15 cellular contexts compared by ENCODE assay signal in the genomic region with DNA sequence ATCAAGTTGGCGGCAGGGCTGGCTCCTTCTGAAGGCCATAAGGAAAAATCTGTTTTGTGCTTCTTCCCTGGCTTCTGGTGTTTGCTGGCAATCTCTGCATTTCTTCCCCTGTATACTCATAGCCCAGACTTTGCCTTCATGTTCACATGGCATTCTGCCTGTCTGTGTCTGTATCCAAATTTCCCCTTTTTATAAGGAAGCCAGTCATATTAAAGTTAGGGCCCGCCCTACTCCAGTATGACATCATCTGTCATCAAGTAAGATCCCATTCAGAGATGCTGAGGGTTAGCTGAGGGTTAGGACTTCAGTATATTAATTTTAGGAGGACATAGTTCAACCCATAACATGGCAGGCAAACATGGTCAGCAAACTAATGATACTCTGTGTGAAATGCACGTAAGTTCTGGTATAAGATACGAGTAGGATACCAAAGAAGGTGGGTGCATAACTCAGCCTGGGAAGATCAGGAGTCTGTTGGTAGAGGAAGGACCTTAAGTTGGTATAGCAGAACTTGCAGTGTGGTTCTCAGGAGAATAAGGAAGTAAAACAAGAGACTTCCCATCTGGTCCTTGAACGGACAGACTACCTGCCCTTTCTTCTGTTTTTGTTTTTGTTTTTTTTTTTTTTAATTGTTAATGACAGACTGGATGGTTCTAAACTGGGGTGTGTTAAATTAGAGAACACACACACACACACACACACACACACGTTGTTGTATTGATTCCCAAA. TPM values are rescaled to one million over a fixed set of nuclear protein-coding genes. Genes with fewer than 3 reads are reported as not detected.
DNase-seq lines count a peak whose midpoint lies in the region; ATAC-seq, FAIRE-seq and TF ChIP-seq lines count a peak whose summit lies in the region.
"Had no signal": no experiment of that assay in that cellular context is flagged by ENCODE, and none has a peak within 500 bp of the region (broad histone marks: within the 10 kb centered on the region; RNA-seq: fewer than 3 reads in every experiment).

No MANE protein-coding gene starts in this region.

- peak overlapping the region; percentile 53; the same call in 1 of the 2 replicates for H2BK5ac ChIP-seq in H1 (ENCODE audit: low read depth, low read length)

- DNase-seq in GM18507 (ENCODE audit: extremely low spot score, insufficient read length, low read depth) (no peak), KBM-7 (peak; percentile 66), H1 (ENCODE audit: low read depth in 1 of 2, low spot score in 2 of 2) (no peak), pancreas (peak in 1 of 6 donors; percentile 22), glomerular visceral epithelial cell (ENCODE audit: extremely low spot score) (no peak)
- DNase-seq: activated CD4-positive, alpha-beta T cell treated with anti-CD3 and anti-CD28 coated beads for 1 hour; activated CD8-positive, alpha-beta memory T cell treated with anti-CD3 and anti-CD28 coated beads, Interleukin-2, amount 50 U/mL, for 4 hours; activated naive CD4-positive, alpha-beta T cell treated with anti-CD3 and anti-CD28 coated beads, Interleukin-2, amount 10 ng/mL, durations not matched to agents 7 days and 5 days; GM23248; MM.1S; NCI-H748 treated with DMSO at 0.1 percent for 48 hours had no signal

- TF ChIP-seq CTCF in H1 (IDR thresholded peaks at IDR 0.05; ENCODE audit: control extremely low read depth in 1 of 3, insufficient read depth in 1 of 3, low read depth in 1 of 3, low read length in 3 of 3) (no peak), pancreas (IDR thresholded peaks at IDR 0.05) (no peak)

- 0 out of 2 replicates have a peak overlapping the region, but pooled peaks have one; percentile 43 for H2AK5ac ChIP-seq in H1 (ENCODE audit: low read depth, low read length)

- TF ChIP-seq EP300 in H1 (IDR thresholded peaks at IDR 0.05; ENCODE audit: borderline replicate concordance in 1 of 2, low read depth in 2 of 2, low read length in 2 of 2): no peak

- H4K20me1 ChIP-seq in H1 (replicated peaks in 1 of 2; ENCODE audit: control insufficient read depth in 1 of 2, insufficient read depth in 2 of 2, low read length in 2 of 2): peaks cover 0 to 2% of the 10 kb centered on the region in 2 experiments
- H4K20me1 ChIP-seq: BLaER1 had no signal

- no peak overlapping the region for H4K5ac ChIP-seq in H1 (ENCODE audit: insufficient read length, low read depth, low read length)

- ATAC-seq in pancreas: peak in 3 of 4 donors; percentile 47 to 73 (median 58)
- no peak for ATAC-seq in GM19463 (IDR thresholded peaks at IDR 0.05; ENCODE audit: unreplicated experiment)
- ATAC-seq in HG03521 (IDR thresholded peaks at IDR 0.05; ENCODE audit: unreplicated experiment): no peak
- ATAC-seq: body of pancreas had no signal

- H3K79me1 ChIP-seq in H1 (ENCODE audit: low read depth, low read length): no peaks in the 10 kb centered on the region; the same call in 1 of the 2 replicates

- intact Hi-C loops in pancreas (cut with DNase I): no loop called here

- H3K36me3 ChIP-seq in H1 (ENCODE audit: control insufficient read depth in 2 of 4, insufficient read depth in 4 of 4, low read length in 3 of 4) (no peaks in the 10 kb centered on the region), pancreas (no peaks in the 10 kb centered on the region)

- H3K56ac ChIP-seq in H1 (replicated peaks; ENCODE audit: insufficient read length, low read depth, low read length): no peak overlapping the region

- peak overlapping the region; percentile 2; the same call in 1 of the 2 replicates for H2BK15ac ChIP-seq in H1 (ENCODE audit: low read length)

- no peak overlapping the region for H3K4me2 ChIP-seq in H1 (ENCODE audit: insufficient read depth in 1 of 2, low read depth in 2 of 2, low read length in 2 of 2)
- H3K4me2 ChIP-seq: BLaER1 had no signal

- H3K27ac ChIP-seq in H1 (ENCODE audit: low read depth, low read length) (no peak overlapping the region), pancreas (no peak overlapping the region)
- H3K27ac ChIP-seq: BLaER1, body of pancreas, GM23248 had no signal

- H3K18ac ChIP-seq in H1 (ENCODE audit: extremely low read depth, low read length): no peak overlapping the region

- H3K4ac ChIP-seq in H1 (replicated peaks; ENCODE audit: insufficient read length, low read depth, low read length): no peak overlapping the region

- H3K9ac ChIP-seq in H1 (replicated peaks in 1 of 4; ENCODE audit: extremely low read depth in 1 of 4, low read depth in 3 of 4, low read length in 3 of 4): no peak overlapping the region
- H3K9ac ChIP-seq: BLaER1, GM23248 had no signal

- peaks cover 4 to 25% (median 12%) of the 10 kb centered on the region in 4 experiments for H3K4me1 ChIP-seq in H1 (replicated peaks in 1 of 4; ENCODE audit: control insufficient read depth in 3 of 4, insufficient read depth in 4 of 4, low read length in 3 of 4)
- H3K4me1 ChIP-seq in pancreas: peaks cover 7 to 17% (median 14%) of the 10 kb centered on the region in 3 donors
- H3K4me1 ChIP-seq: body of pancreas had no signal

- FAIRE-seq in GM18507 (lab: Jason Lieb, UNC) (peak; percentile 41), H1 (lab: Jason Lieb, UNC) (no peak), pancreas (lab: Jason Lieb, UNC) (no peak)

- no peak overlapping the region for H2BK120ac ChIP-seq in H1 (replicated peaks; ENCODE audit: low read depth, low read length)

- H4K91ac ChIP-seq in H1 (replicated peaks; ENCODE audit: insufficient read length, low read length): no peak overlapping the region

- 85% methylated on average over 6 of the region's 6 CpGs; no CpG with 5 or more reads in 1 of the 2 experiments for WGBS in H1 (ENCODE audit: extremely low coverage in 1 of 2, insufficient coverage in 1 of 2, insufficient read length in 1 of 2, insufficient replicate concordance in 2 of 2, low coverage in 1 of 2, low lambda C conversion rate in 2 of 2, missing lambda C conversion rate in 1 of 2), 2 experiments
- 69 to 73% methylated on average over 6 of the region's 6 CpGs for WGBS in pancreas, 2 donors

- H3K4me3 ChIP-seq in H1 (ENCODE audit: extremely low read depth in 1 of 4, insufficient read depth in 2 of 4, low read depth in 3 of 4, low read length in 4 of 4) (no peak overlapping the region), pancreas (no peak overlapping the region)
- H3K4me3 ChIP-seq: BLaER1, body of pancreas, GM23248 had no signal

- no peak overlapping the region for H3K23ac ChIP-seq in H1 (ENCODE audit: insufficient read length)

- H3K23me2 ChIP-seq in H1 (ENCODE audit: low read depth, low read length): no peaks in the 10 kb centered on the region

- no peak for TF ChIP-seq RAD21 in H1 (IDR thresholded peaks at IDR 0.05 in 1 of 2, conservative IDR thresholded peaks at IDR 0.05 in 1 of 2; ENCODE audit: low read depth in 2 of 2, low read length in 2 of 2)

- H2AFZ ChIP-seq in H1 (ENCODE audit: low read length): no peak overlapping the region
- H2AFZ ChIP-seq: GM23248 had no signal

- no peak for TF ChIP-seq POLR2A in H1 (IDR thresholded peaks at IDR 0.05; ENCODE audit: control extremely low read depth in 1 of 2, low read depth in 2 of 2, low read length in 2 of 2)

- in situ Hi-C loops in KBM-7 (cut with MboI; ENCODE audit: low pct_unique_long_range_greater_than_20kb, low sequenced_read_pairs): no loop called here

- CTCF ChIA-PET in H1 (lab: Charles Lee; ENCODE audit: partially characterized antibody): interaction anchor here (0.5 to 0.9 kb wide), 2 partner anchors 97 to 99 kb away, joined by 3 to 4 read pairs; no protein-coding TSS in a partner anchor

- H3K79me2 ChIP-seq in H1 (ENCODE audit: control insufficient read depth in 1 of 2, insufficient read depth in 2 of 2, low read length in 2 of 2): peaks cover 0 to 41% of the 10 kb centered on the region in 2 experiments; a peak in 2 of 4 replicates

- H4K8ac ChIP-seq in H1 (ENCODE audit: extremely low read depth, insufficient read depth, low read length): no peak overlapping the region

- H3K14ac ChIP-seq in H1 (ENCODE audit: insufficient read length): no peak overlapping the region

- H3K27me3 ChIP-seq in H1 (replicated peaks in 1 of 4; ENCODE audit: control insufficient read depth in 3 of 4, extremely low read depth in 1 of 4, insufficient read depth in 3 of 4, low read length in 3 of 4) (no peaks in the 10 kb centered on the region), pancreas (no peaks in the 10 kb centered on the region)
- H3K27me3 ChIP-seq: BLaER1, body of pancreas had no signal

- H2BK12ac ChIP-seq in H1 (ENCODE audit: low read depth, low read length): peak overlapping the region; percentile 92

- POLR2A ChIA-PET in H1 (lab: Charles Lee; ENCODE audit: partially characterized antibody): no interaction called here

- H3K9me3 ChIP-seq in H1 (ENCODE audit: insufficient read depth in 2 of 2, low read depth in 1 of 2, low read length in 1 of 2): no peaks in the 10 kb centered on the region
- H3K9me3 ChIP-seq in pancreas: no peaks in the 10 kb centered on the region
- H3K9me3 ChIP-seq: BLaER1, body of pancreas had no signal

- no peak overlapping the region for H2BK20ac ChIP-seq in H1 (ENCODE audit: low read length)

TF ChIP-seq in H1, 55 proteins besides CTCF, POLR2A, EP300 and RAD21 (continues in another document):
- TF ChIP-seq TAF7 (optimal IDR thresholded peaks at IDR 0.05; ENCODE audit: borderline replicate concordance, low read depth, low read length) (no peak), SIN3A (conservative IDR thresholded peaks at IDR 0.05 in 1 of 2, IDR thresholded peaks at IDR 0.05 in 1 of 2; ENCODE audit: low read depth in 1 of 2, low read length in 2 of 2) (no peak), KDM5A (IDR thresholded peaks at IDR 0.05; ENCODE audit: low read length) (no peak), KDM4A (IDR thresholded peaks at IDR 0.05; ENCODE audit: low read depth, low read length, severe bottlenecking) (no peak), RBBP5 (IDR thresholded peaks at IDR 0.05; ENCODE audit: borderline replicate concordance, low read depth, low read length) (no peak), SIRT6 (IDR thresholded peaks at IDR 0.05; ENCODE audit: low read length) (no peak), CBX8 (IDR thresholded peaks at IDR 0.05; ENCODE audit: borderline replicate concordance, low read depth, low read length) (no peak), SP2 (IDR thresholded peaks at IDR 0.05; ENCODE audit: low read length) (no peak)

RNA-seq across cellular contexts. Expression of gene MAP2K6, which starts 13.9 kb away (rescaled TPM):
- total RNA-seq in H1 (2021; fragmentation: NEBNext Ultra II Directional; extraction: Animal tissue kit (Norgen Biotek cat#: 25700)): 42.2 and 44.1 TPM in 2 replicates
- 6.7 and 11.0 TPM in 2 replicates for polyA plus RNA-seq in H1 (2011; rRNA removed)
- polyA plus RNA-seq in H1 (2011; cell fraction: cytosol; rRNA removed): 14.2 TPM
- polyA plus RNA-seq in H1 (2011; cell fraction: nucleus; rRNA removed): 10.1 TPM
- 18.1 to 22.4 TPM (median 20.9 TPM) in 4 replicates for polyA plus RNA-seq in H1 (2012, experiment 1 of 2)
- 1.7 TPM for polyA plus RNA-seq in H1 (2012, experiment 2 of 2)
- 17.1 TPM for polyA plus RNA-seq in H1 (2013, experiment 1 of 2)
- polyA plus RNA-seq in H1 (2013, experiment 2 of 2): 15.5 TPM
- polyA minus RNA-seq in H1 (2011; rRNA and poly(A)+ RNA removed): 54.7 and 71.0 TPM in 2 replicates
- polyA minus RNA-seq in H1 (2011; cell fraction: cytosol; rRNA and poly(A)+ RNA removed): 16.1 TPM
- polyA minus RNA-seq in H1 (2011; cell fraction: nucleus; rRNA and poly(A)+ RNA removed): 31.7 TPM
- total RNA-seq in pancreas: 10 to 100 TPM in 3 of 6 donors, 1 to 10 TPM in 3; 6.2 to 12.9 (median 10.0) TPM
- polyA plus RNA-seq in pancreas: 1 to 10 TPM; 6.2 to 6.7 TPM

Comparison
In these comparisons a context has a peak if more than half of its experiments do, and no peak if none do; other contexts are left out.
1. ATAC-seq: peak in pancreas (3 of 4); none in GM19463 (single experiment) and HG03521 (single experiment).